In the genomic region with DNA sequence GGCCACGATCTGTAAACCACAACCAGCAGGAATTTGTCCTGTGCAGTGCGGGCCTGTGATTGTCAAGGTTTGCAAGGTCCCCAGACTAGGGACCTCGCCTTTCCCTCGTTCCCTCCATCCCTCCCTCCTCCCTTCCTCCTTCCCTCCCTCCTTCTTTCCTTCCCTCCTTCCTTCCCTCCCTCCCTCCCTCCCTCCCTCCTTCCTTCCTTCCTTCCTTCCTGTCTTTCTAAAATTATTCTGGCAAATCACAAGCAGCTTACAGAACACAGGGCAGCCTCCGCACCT, we compare ENCODE assay signal across 21 cellular contexts.
DNase-seq lines count a peak whose midpoint lies in the region; ATAC-seq, FAIRE-seq and TF ChIP-seq lines count a peak whose summit lies in the region.
"Had no signal": no experiment of that assay in that cellular context is flagged by ENCODE, and none has a peak within 500 bp of the region (broad histone marks: within the 10 kb centered on the region; RNA-seq: fewer than 3 reads in every experiment).

No MANE protein-coding gene starts in this region.

- DNase-seq in GM23338 (ENCODE audit: low spot score): no peak
- no peak for DNase-seq in mammary epithelial cell
- no peak for DNase-seq in keratinocyte (ENCODE audit: low read depth, low spot score)
- DNase-seq in tibial artery: no peak
- no peak for DNase-seq in AG08396 (ENCODE audit: low spot score)
- DNase-seq in HuH-7 (ENCODE audit: low spot score): no peak
- DNase-seq in T-helper 17 cell: no peak
- DNase-seq: ACHN; Calu3; CD8-positive, alpha-beta memory T cell; GDM1; GM23248; Karpas-422; MG63; NCI-H1417 treated with DMSO at 0.1 percent for 48 hours; NCI-H187; NCI-H2107; NCI-H446 treated with DMSO at 0.1 percent for 48 hours; NCI-H526 treated with DMSO at 0.1 percent for 48 hours had no signal

- no peak overlapping the region for H3K4me3 ChIP-seq in GM23338
- H3K4me3 ChIP-seq in mammary epithelial cell (replicated peaks in 1 of 3; ENCODE audit: insufficient read depth in 1 of 3, low read depth in 2 of 3, low read length in 3 of 3): no peak overlapping the region
- H3K4me3 ChIP-seq in keratinocyte (ENCODE audit: control insufficient read depth in 2 of 3, extremely low read depth in 1 of 3, insufficient read depth in 2 of 3, low read depth in 1 of 3, low read length in 3 of 3): no peak overlapping the region
- no peak overlapping the region for H3K4me3 ChIP-seq in tibial artery
- H3K4me3 ChIP-seq: GM23248, MG63 had no signal

- no peaks in the 10 kb centered on the region for H3K27me3 Mint-ChIP-seq in GM23338 (ENCODE audit: insufficient read depth, low read depth, poor library complexity)
- H3K27me3 Mint-ChIP-seq in T-helper 17 cell: no peaks in the 10 kb centered on the region

- H3K79me2 ChIP-seq in GM23338 (replicated peaks; ENCODE audit: insufficient read depth) (no peaks in the 10 kb centered on the region), mammary epithelial cell (ENCODE audit: insufficient read depth, low read length) (no peaks in the 10 kb centered on the region), keratinocyte (ENCODE audit: control insufficient read depth, insufficient read depth, low read length) (no peaks in the 10 kb centered on the region)

- H3K4me1 ChIP-seq in GM23338 (ENCODE audit: insufficient read depth): peaks cover 11% of the 10 kb centered on the region
- H3K4me1 ChIP-seq in mammary epithelial cell (ENCODE audit: insufficient read depth, low read length): no peaks in the 10 kb centered on the region
- H3K4me1 ChIP-seq in keratinocyte (ENCODE audit: control insufficient read depth, extremely low read depth, insufficient read depth, low read length): peaks cover 8% of the 10 kb centered on the region
- H3K4me1 ChIP-seq in tibial artery: peaks cover 0 to 32% (median 10%) of the 10 kb centered on the region in 4 donors

- CTCF ChIA-PET in mammary epithelial cell (lab: Charles Lee; ENCODE audit: low non-redundant PET): no interaction called here

- H3K9ac ChIP-seq in mammary epithelial cell (ENCODE audit: insufficient read depth, low read length): no peak overlapping the region
- H3K9ac ChIP-seq in keratinocyte (ENCODE audit: control insufficient read depth, extremely low read depth, insufficient read depth, low read length): no peak overlapping the region
- H3K9ac ChIP-seq: GM23248 had no signal

- TF ChIP-seq CTCF in GM23338 (conservative IDR thresholded peaks at IDR 0.05; ENCODE audit: low read depth in 2 of 2): no peak
- no peak for TF ChIP-seq CTCF in mammary epithelial cell (conservative IDR thresholded peaks at IDR 0.05 in 1 of 2, IDR thresholded peaks at IDR 0.05 in 1 of 2; ENCODE audit: extremely low read depth in 1 of 2, insufficient read depth in 1 of 2, low read depth in 1 of 2, low read length in 2 of 2)
- TF ChIP-seq CTCF in keratinocyte (optimal IDR thresholded peaks at IDR 0.05 in 1 of 3, IDR thresholded peaks at IDR 0.05 in 1 of 3, conservative IDR thresholded peaks at IDR 0.05 in 1 of 3; ENCODE audit: extremely low read depth in 1 of 3, insufficient read depth in 2 of 3, low read length in 3 of 3): no peak
- no peak for TF ChIP-seq CTCF in tibial artery (IDR thresholded peaks at IDR 0.05)

- 100% methylated on average over 1 of the region's 5 CpGs for WGBS in mammary epithelial cell (ENCODE audit: low coverage, missing lambda C conversion rate)

- H3K36me3 ChIP-seq in GM23338 (ENCODE audit: insufficient read depth) (no peaks in the 10 kb centered on the region), mammary epithelial cell (ENCODE audit: insufficient read depth, low read length) (no peaks in the 10 kb centered on the region), keratinocyte (ENCODE audit: control insufficient read depth in 2 of 2, extremely low read depth in 1 of 2, insufficient read depth in 2 of 2, low read length in 2 of 2) (no peaks in the 10 kb centered on the region), tibial artery (no peaks in the 10 kb centered on the region)
- H3K36me3 ChIP-seq: MG63 had no signal

- H3K9me1 ChIP-seq in keratinocyte (ENCODE audit: control insufficient read depth, extremely low read depth, insufficient read depth, low read length): no peaks in the 10 kb centered on the region

- in situ Hi-C loops in mammary epithelial cell (cut with MboI; ENCODE audit: low sequenced_read_pairs in 2 of 2): no loop called here

- dilution Hi-C loops in mammary epithelial cell (cut with HindIII; ENCODE audit: low sequenced_read_pairs): no loop called here
- dilution Hi-C loops in keratinocyte (cut with MboI; ENCODE audit: extremely low pct_ligation_motif_present, low sequenced_read_pairs): no loop called here

- no peaks in the 10 kb centered on the region; the same call in 2 of the 3 replicates for H3K4me1 Mint-ChIP-seq in GM23338
- H3K4me1 Mint-ChIP-seq in T-helper 17 cell: no peaks in the 10 kb centered on the region

- ATAC-seq in GM23338 (peak; percentile 21), T-helper 17 cell (no peak)

- no peak overlapping the region for H3K27ac Mint-ChIP-seq in GM23338
- H3K27ac Mint-ChIP-seq in T-helper 17 cell: no peak overlapping the region
- H3K27ac Mint-ChIP-seq: CD8-positive, alpha-beta memory T cell had no signal

- no peaks in the 10 kb centered on the region for H4K20me1 ChIP-seq in GM23338 (replicated peaks; ENCODE audit: insufficient read depth)
- H4K20me1 ChIP-seq in mammary epithelial cell (ENCODE audit: insufficient read depth, low read length): no peaks in the 10 kb centered on the region
- H4K20me1 ChIP-seq in keratinocyte (ENCODE audit: control insufficient read depth, extremely low read depth, insufficient read depth, low read length): no peaks in the 10 kb centered on the region

- FAIRE-seq in keratinocyte (lab: Jason Lieb, UNC): no peak
- FAIRE-seq: GM18507 had no signal

- BruUV-seq in mammary epithelial cell (replicated peaks; lab: Mats Ljungman, UMichigan): no TSS peak

- H3K36me3 Mint-ChIP-seq in GM23338 (ENCODE audit: low read depth) (no peaks in the 10 kb centered on the region), T-helper 17 cell (ENCODE audit: low read depth) (no peaks in the 10 kb centered on the region)
- H3K36me3 Mint-ChIP-seq: CD8-positive, alpha-beta memory T cell had no signal

- peaks cover 9% of the 10 kb centered on the region; the same call in 1 of the 2 replicates for H3K9me2 ChIP-seq in GM23338 (ENCODE audit: insufficient read depth)

- no peaks in the 10 kb centered on the region for H3F3A ChIP-seq in GM23338 (replicated peaks; ENCODE audit: low read depth)

- H3K9me3 ChIP-seq in mammary epithelial cell (replicated peaks; ENCODE audit: insufficient read depth, low read length) (no peaks in the 10 kb centered on the region), keratinocyte (ENCODE audit: control insufficient read depth, low read depth, low read length) (no peaks in the 10 kb centered on the region), tibial artery (no peaks in the 10 kb centered on the region), T-helper 17 cell (ENCODE audit: control insufficient read depth, low read length, poor library complexity, severe bottlenecking) (no peaks in the 10 kb centered on the region)
- H3K9me3 ChIP-seq: MG63 had no signal

- no peak overlapping the region for H3K4me2 ChIP-seq in GM23338
- H3K4me2 ChIP-seq in mammary epithelial cell (ENCODE audit: insufficient read depth, low read depth, low read length): no peak overlapping the region
- H3K4me2 ChIP-seq in keratinocyte (ENCODE audit: control insufficient read depth, extremely low read depth, insufficient read depth, low read depth, low read length): no peak overlapping the region

- no peaks in the 10 kb centered on the region for H3K27me3 ChIP-seq in GM23338 (ENCODE audit: insufficient read depth)
- H3K27me3 ChIP-seq in mammary epithelial cell (ENCODE audit: insufficient read depth, low read length): no peaks in the 10 kb centered on the region
- no peaks in the 10 kb centered on the region for H3K27me3 ChIP-seq in keratinocyte (ENCODE audit: control insufficient read depth, extremely low read depth, insufficient read depth, low read length)
- H3K27me3 ChIP-seq in tibial artery: no peaks in the 10 kb centered on the region
- H3K27me3 ChIP-seq: MG63 had no signal

- no peak overlapping the region for H3K4me3 Mint-ChIP-seq in GM23338
- no peak overlapping the region for H3K4me3 Mint-ChIP-seq in T-helper 17 cell
- H3K4me3 Mint-ChIP-seq: CD8-positive, alpha-beta memory T cell had no signal

- H3K27ac ChIP-seq in GM23338 (ENCODE audit: low read depth) (no peak overlapping the region), mammary epithelial cell (ENCODE audit: insufficient read depth, low read depth, low read length) (no peak overlapping the region), keratinocyte (ENCODE audit: control insufficient read depth, insufficient read depth, low read length) (no peak overlapping the region), tibial artery (peak overlapping the region; percentile 36 to 40)
- H3K27ac ChIP-seq: C4-2B, GM23248 had no signal

- H2AFZ ChIP-seq in GM23338 (peak overlapping the region; percentile 8; the same call in 1 of the 2 replicates), mammary epithelial cell (ENCODE audit: low read depth, low read length) (peak overlapping the region; percentile 41), keratinocyte (ENCODE audit: control insufficient read depth, low read length) (peak overlapping the region; percentile 26)
- H2AFZ ChIP-seq: GM23248 had no signal

- H3K9me3 Mint-ChIP-seq in GM23338: no peaks in the 10 kb centered on the region; the same call in 2 of the 3 replicates
- H3K9me3 Mint-ChIP-seq: CD8-positive, alpha-beta memory T cell had no signal

- intact Hi-C loops in mammary epithelial cell (cut with micrococcal nuclease) (no loop called here), tibial artery (cut with DNase I; ENCODE audit: low total_unique reads) (no loop called here)

TF ChIP-seq in GM23338, 12 proteins besides CTCF, POLR2A, EP300 and RAD21 (continues in another document):
- no peak for TF ChIP-seq JUNB (IDR thresholded peaks at IDR 0.05; ENCODE audit: unreplicated experiment)

Comparison
In these comparisons a context has a peak if more than half of its experiments do, and no peak if none do; other contexts are left out.
1. H3K27ac ChIP-seq: peak in tibial artery (2 of 2); none in GM23338 (single experiment), mammary epithelial cell (single experiment) and keratinocyte (single experiment).
2. Peak in every context shown above with its lines, with median percentiles within 50 percentile points of each other: H2AFZ ChIP-seq.